ENCODE assay signal across 8 cellular contexts in the genomic region with DNA sequence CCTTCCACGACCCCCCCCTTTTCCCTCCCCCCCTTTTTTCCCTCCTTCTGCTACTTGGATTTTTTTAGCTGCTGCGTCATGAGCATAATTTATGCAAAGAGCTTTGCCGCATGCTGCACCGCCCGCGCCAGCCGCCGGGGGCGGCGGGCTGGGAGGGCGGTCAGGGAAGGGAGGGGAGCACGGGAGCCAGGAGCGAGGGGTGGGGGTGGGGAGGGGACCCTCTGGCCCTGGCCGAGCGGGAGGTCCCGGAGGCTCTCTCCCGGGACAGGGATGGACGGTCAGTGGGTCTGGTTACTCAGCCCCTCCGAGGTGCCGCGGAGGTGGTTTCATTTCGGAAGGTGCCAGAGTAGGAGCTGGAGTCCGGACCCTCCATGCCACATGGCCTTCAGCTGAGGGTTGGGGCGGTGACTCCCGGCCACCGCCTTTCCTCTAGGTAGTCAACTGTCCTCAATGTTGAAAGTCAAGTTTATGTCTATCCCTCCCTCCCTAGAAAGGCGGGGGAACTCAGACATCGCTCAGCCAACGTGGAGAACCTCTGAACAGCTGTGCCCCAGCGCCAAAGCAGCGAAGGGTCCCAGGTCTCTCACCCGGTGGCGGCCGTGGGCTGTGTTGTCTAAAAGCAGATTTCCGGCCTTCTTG. TPM values are rescaled to one million over a fixed set of nuclear protein-coding genes. Genes with fewer than 3 reads are reported as not detected.
A peak's percentile ranks its signal among the peaks of the same experiment; 100 is the strongest.
DNase-seq lines count a peak whose midpoint lies in the region; ATAC-seq and TF ChIP-seq lines count a peak whose summit lies in the region.

A gene with protein sequence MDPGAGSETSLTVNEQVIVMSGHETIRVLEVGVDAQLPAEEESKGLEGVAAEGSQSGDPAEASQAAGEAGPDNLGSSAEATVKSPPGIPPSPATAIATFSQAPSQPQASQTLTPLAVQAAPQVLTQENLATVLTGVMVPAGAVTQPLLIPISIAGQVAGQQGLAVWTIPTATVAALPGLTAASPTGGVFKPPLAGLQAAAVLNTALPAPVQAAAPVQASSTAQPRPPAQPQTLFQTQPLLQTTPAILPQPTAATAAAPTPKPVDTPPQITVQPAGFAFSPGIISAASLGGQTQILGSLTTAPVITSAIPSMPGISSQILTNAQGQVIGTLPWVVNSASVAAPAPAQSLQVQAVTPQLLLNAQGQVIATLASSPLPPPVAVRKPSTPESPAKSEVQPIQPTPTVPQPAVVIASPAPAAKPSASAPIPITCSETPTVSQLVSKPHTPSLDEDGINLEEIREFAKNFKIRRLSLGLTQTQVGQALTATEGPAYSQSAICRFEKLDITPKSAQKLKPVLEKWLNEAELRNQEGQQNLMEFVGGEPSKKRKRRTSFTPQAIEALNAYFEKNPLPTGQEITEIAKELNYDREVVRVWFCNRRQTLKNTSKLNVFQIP (minus strand): TSS at position 95 of the 639 bp plus-strand sequence. CDS start 11,226 bp downstream, outside the sequence.

- H3K4me3 Mint-ChIP-seq in CD4-positive, CD25-positive, alpha-beta regulatory T cell: peak within 1 kb of the TSS; percentile 93 to 97 (median 94)

- peak within 1 kb of the TSS; percentile 92 for H3K27ac ChIP-seq in CD4-positive, CD25-positive, alpha-beta regulatory T cell (ENCODE audit: insufficient read depth, low read length, poor library complexity, severe bottlenecking)

- H3K9me3 ChIP-seq in CD4-positive, CD25-positive, alpha-beta regulatory T cell (ENCODE audit: control insufficient read depth in 2 of 2, low read length in 2 of 2): no peaks in the 10 kb centered on the region
- H3K9me3 ChIP-seq in mononuclear cell (ENCODE audit: low read depth, low read length): no peaks in the 10 kb centered on the region

- peaks cover 12% of the 10 kb centered on the region for H3K36me3 Mint-ChIP-seq in CD4-positive, CD25-positive, alpha-beta regulatory T cell

- H3K27me3 ChIP-seq in CD4-positive, CD25-positive, alpha-beta regulatory T cell (ENCODE audit: control insufficient read depth, insufficient read depth, low read length): no peaks in the 10 kb centered on the region
- H3K27me3 ChIP-seq in mononuclear cell (ENCODE audit: insufficient read depth, low read length): no peaks in the 10 kb centered on the region

- peak within 1 kb of the TSS; percentile 84 for H3K4me3 ChIP-seq in CD4-positive, CD25-positive, alpha-beta regulatory T cell (ENCODE audit: low read depth, low read length)
- peak within 1 kb of the TSS; percentile 69 for H3K4me3 ChIP-seq in epithelial cell of esophagus (ENCODE audit: low read length)
- H3K4me3 ChIP-seq in mononuclear cell (ENCODE audit: low read length): peak within 1 kb of the TSS; percentile 86

- H3K4me1 ChIP-seq in CD4-positive, CD25-positive, alpha-beta regulatory T cell (ENCODE audit: control insufficient read depth, insufficient read depth, low read length, poor library complexity, severe bottlenecking): peaks cover 22% of the 10 kb centered on the region
- H3K4me1 ChIP-seq in mononuclear cell (ENCODE audit: insufficient read depth, low read length): peaks cover 20% of the 10 kb centered on the region

- H3K27me3 Mint-ChIP-seq in CD4-positive, CD25-positive, alpha-beta regulatory T cell: no peaks in the 10 kb centered on the region

- no peaks in the 10 kb centered on the region for H3K9me3 Mint-ChIP-seq in CD4-positive, CD25-positive, alpha-beta regulatory T cell

- TF ChIP-seq CTCF in epithelial cell of esophagus (IDR thresholded peaks at IDR 0.05; ENCODE audit: insufficient read depth, low read depth, low read length, missing control alignments): peak; percentile 53

- ATAC-seq in CD4-positive, CD25-positive, alpha-beta regulatory T cell (ENCODE audit: low read depth in 2 of 2): peak; percentile 82 to 83
- ATAC-seq in GM19351 (IDR thresholded peaks at IDR 0.05; ENCODE audit: unreplicated experiment) (peak; percentile 80), HG03571 (IDR thresholded peaks at IDR 0.05; ENCODE audit: unreplicated experiment) (peak; percentile 72)

- no peaks in the 10 kb centered on the region for H3K36me3 ChIP-seq in CD4-positive, CD25-positive, alpha-beta regulatory T cell (ENCODE audit: control insufficient read depth, insufficient read depth, low read length)

- H3K4me1 Mint-ChIP-seq in CD4-positive, CD25-positive, alpha-beta regulatory T cell: peaks cover 9 to 26% (median 22%) of the 10 kb centered on the region in 4 donors

- peak within 1 kb of the TSS; percentile 96 to 99 (median 98) for H3K27ac Mint-ChIP-seq in CD4-positive, CD25-positive, alpha-beta regulatory T cell

- DNase-seq in CD4-positive, CD25-positive, alpha-beta regulatory T cell: peak; percentile 60 to 79 (median 77)
- DNase-seq in NOMO-1 treated with dmso at 0.1 percent for 144 hours (lab: John Stamatoyannopoulos, UW; ENCODE audit: unreplicated experiment) (peak; percentile 33), activated T-cell treated with anti-CD3 and anti-CD28 coated beads for 1 hour (ENCODE audit: low read depth) (peak; percentile 57), epithelial cell of esophagus (ENCODE audit: low read depth) (peak; percentile 73)
- peak; percentile 44 to 53 for DNase-seq in stimulated activated CD8-positive, alpha-beta memory T cell treated with anti-CD3 and anti-CD28 coated beads, Interleukin-2, amount 100 ng/mL, for 1 hour (ENCODE audit: low read depth in 2 of 2)

RNA-seq across cellular contexts. Expression of the gene that starts here (rescaled TPM):
- total RNA-seq in CD4-positive, CD25-positive, alpha-beta regulatory T cell: 25.1 TPM
- 1 to 10 TPM in 3 of 4 donors, under 1 TPM in 1; 0.74 to 2.7 (median 2.4) TPM for polyA plus RNA-seq in CD4-positive, CD25-positive, alpha-beta regulatory T cell
- total RNA-seq in mononuclear cell: 5.5 TPM

Comparison
In these comparisons a context has a peak if more than half of its experiments do, and no peak if none do; other contexts are left out.
1. Peak in every context shown above with its lines: DNase-seq, ATAC-seq, H3K4me3 ChIP-seq and H3K27ac ChIP-seq.